1 cellular context compared by ENCODE assay signal in the genomic region with DNA sequence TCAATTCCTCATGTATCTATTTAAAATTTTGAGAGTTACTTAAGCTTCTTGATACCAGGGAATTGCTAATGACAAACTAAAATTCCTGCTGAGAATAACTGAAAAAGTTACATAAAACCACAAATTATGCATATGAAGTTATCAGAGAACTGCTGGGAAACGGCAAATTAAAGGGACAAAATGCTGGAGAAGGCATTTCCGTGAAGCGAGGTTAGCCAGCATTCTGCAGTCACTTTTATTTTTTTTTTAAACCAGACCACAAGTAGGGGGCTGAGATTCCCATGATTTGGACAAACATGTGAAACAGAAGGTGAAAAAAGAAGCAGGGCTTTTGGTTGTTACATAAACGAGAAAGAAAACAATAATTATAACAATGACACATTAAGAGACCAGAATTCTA.
TF ChIP-seq lines count a peak whose summit lies in the region.

No MANE protein-coding gene starts in this region.

TF ChIP-seq in GM23338, 12 proteins besides CTCF, POLR2A, EP300 and RAD21 (continued from another document):
- TF ChIP-seq STAT1 (IDR thresholded peaks at IDR 0.05; ENCODE audit: unreplicated experiment) = no peak
- TF ChIP-seq ZNF331 (CRISPR knock-in tag; IDR thresholded peaks at IDR 0.05; ENCODE audit: low read depth) = no peak
- TF ChIP-seq, protein P1, sequence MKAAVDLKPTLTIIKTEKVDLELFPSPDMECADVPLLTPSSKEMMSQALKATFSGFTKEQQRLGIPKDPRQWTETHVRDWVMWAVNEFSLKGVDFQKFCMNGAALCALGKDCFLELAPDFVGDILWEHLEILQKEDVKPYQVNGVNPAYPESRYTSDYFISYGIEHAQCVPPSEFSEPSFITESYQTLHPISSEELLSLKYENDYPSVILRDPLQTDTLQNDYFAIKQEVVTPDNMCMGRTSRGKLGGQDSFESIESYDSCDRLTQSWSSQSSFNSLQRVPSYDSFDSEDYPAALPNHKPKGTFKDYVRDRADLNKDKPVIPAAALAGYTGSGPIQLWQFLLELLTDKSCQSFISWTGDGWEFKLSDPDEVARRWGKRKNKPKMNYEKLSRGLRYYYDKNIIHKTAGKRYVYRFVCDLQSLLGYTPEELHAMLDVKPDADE (IDR thresholded peaks at IDR 0.05) = no peak
- no peak for TF ChIP-seq ZNF114 (CRISPR knock-in tag; IDR thresholded peaks at IDR 0.05)
TF ChIP-seq in GM23338: peak in this region for 0.
